Comparison of ENCODE assay signal across 15 cellular contexts in the genomic region with DNA sequence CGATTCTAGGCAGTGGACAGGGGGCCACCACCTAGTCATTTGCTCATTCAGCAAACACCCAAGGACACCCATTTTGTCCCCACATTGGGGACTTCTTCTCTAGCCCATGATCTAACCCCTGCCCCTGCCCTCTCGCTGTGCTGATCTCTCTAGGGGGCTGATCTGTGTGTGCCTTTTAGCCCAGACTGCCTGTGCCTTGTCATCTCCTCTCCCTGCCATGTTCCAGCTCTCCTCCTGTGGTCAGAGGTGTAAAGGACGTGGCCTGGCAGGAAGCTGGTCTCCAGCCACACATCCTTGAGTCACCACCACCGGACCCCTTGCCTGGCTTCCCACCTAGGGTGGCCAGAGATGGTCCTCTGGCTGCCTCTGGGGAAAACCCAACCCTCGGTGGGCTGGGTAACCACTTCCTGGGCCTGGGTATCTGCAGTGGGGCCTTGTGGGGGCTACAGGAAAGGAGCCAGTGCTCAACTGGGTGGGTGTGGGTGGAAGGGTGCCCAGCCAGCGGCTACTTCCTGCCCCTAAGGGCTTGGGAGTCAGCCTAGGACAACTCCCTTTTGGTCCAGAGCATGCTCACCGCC. TPM values are rescaled to one million over a fixed set of nuclear protein-coding genes. Genes with fewer than 3 reads are reported as not detected.
DNase-seq lines count a peak whose midpoint lies in the region; ATAC-seq and TF ChIP-seq lines count a peak whose summit lies in the region.
"Had no signal": no experiment of that assay in that cellular context is flagged by ENCODE, and none has a peak within 500 bp of the region (broad histone marks: within the 10 kb centered on the region; RNA-seq: fewer than 3 reads in every experiment).

No MANE protein-coding gene starts in this region.

- no peak overlapping the region for H3K27ac ChIP-seq in osteoblast (ENCODE audit: low read depth, low read length)
- H3K27ac ChIP-seq in suprapubic skin: no peak overlapping the region
- H3K27ac ChIP-seq: adrenal gland, coronary artery, psoas muscle, thyroid gland had no signal

- H3K27me3 ChIP-seq in osteoblast (ENCODE audit: insufficient read depth, low read length): no peaks in the 10 kb centered on the region
- no peaks in the 10 kb centered on the region for H3K27me3 ChIP-seq in suprapubic skin
- H3K27me3 ChIP-seq: adrenal gland, heart left ventricle, thyroid gland had no signal

- H3K4me3 ChIP-seq in osteoblast (ENCODE audit: insufficient read depth, low read length): no peak overlapping the region
- no peak overlapping the region for H3K4me3 ChIP-seq in suprapubic skin
- H3K4me3 ChIP-seq: adrenal gland, coronary artery, psoas muscle, thyroid gland had no signal

- no peak for TF ChIP-seq POLR2A in suprapubic skin (IDR thresholded peaks at IDR 0.05)

- H3K4me1 Mint-ChIP-seq in activated T-cell treated with anti-CD3 and anti-CD28 coated beads, Interleukin-2, amount 50 U/mL, for 24 hours (ENCODE audit: low read depth): peaks cover 55% of the 10 kb centered on the region
- H3K4me1 Mint-ChIP-seq in activated naive CD8-positive, alpha-beta T cell (ENCODE audit: low read depth): peaks cover 60% of the 10 kb centered on the region

- no peak overlapping the region for H3K4me2 ChIP-seq in osteoblast (ENCODE audit: insufficient read depth, low read length)

- WGBS in suprapubic skin: 87% methylated on average over 4 of the region's 7 CpGs

- TF ChIP-seq EP300 in suprapubic skin (IDR thresholded peaks at IDR 0.05): no peak

- no peak overlapping the region for H2AFZ ChIP-seq in osteoblast (ENCODE audit: low read length)

- no peak for DNase-seq in activated T-cell treated with anti-CD3 and anti-CD28 coated beads, Interleukin-2, amount 50 U/mL, for 24 hours
- no peak for DNase-seq in activated T-cell treated with anti-CD3 and anti-CD28 coated beads, Interleukin-2, amount 50 U/mL, for 48 hours
- peak; percentile 88 for DNase-seq in M059J (ENCODE audit: low read depth)
- DNase-seq in osteoblast (ENCODE audit: insufficient read length, low spot score, missing footprints): peak; percentile 80
- no peak for DNase-seq in DMS 273 (lab: John Stamatoyannopoulos, UW; ENCODE audit: unreplicated experiment)
- DNase-seq in suprapubic skin (ENCODE audit: low spot score in 2 of 2): no peak
- DNase-seq: ACHN, adrenal gland, DMS 273 treated with DMSO at 0.1 percent for 48 hours, psoas muscle, thyroid gland had no signal

- peaks cover 37% of the 10 kb centered on the region for H3K36me3 ChIP-seq in osteoblast (ENCODE audit: insufficient read depth, low read length)
- H3K36me3 ChIP-seq in suprapubic skin: peaks cover 33% of the 10 kb centered on the region

- H3K4me1 ChIP-seq in osteoblast (ENCODE audit: insufficient read depth, low read length) (peaks cover 3% of the 10 kb centered on the region), suprapubic skin (peaks cover 3% of the 10 kb centered on the region)
- H3K4me1 ChIP-seq: psoas muscle, thyroid gland had no signal

- peaks cover 22% of the 10 kb centered on the region for H3K79me2 ChIP-seq in osteoblast (ENCODE audit: insufficient read depth, low read length)

- peaks cover 21% of the 10 kb centered on the region for H4K20me1 ChIP-seq in osteoblast (ENCODE audit: insufficient read depth, low read length)

- no peaks in the 10 kb centered on the region for H3K9me3 Mint-ChIP-seq in activated T-cell treated with anti-CD3 and anti-CD28 coated beads, Interleukin-2, amount 50 U/mL, for 24 hours
- no peaks in the 10 kb centered on the region for H3K9me3 Mint-ChIP-seq in activated naive CD8-positive, alpha-beta T cell (ENCODE audit: low read depth)

- peak overlapping the region; percentile 69 for H3K4me3 Mint-ChIP-seq in activated T-cell treated with anti-CD3 and anti-CD28 coated beads, Interleukin-2, amount 50 U/mL, for 24 hours
- H3K4me3 Mint-ChIP-seq in activated naive CD8-positive, alpha-beta T cell: peak overlapping the region; percentile 82

- no peaks in the 10 kb centered on the region for H3K27me3 Mint-ChIP-seq in activated T-cell treated with anti-CD3 and anti-CD28 coated beads, Interleukin-2, amount 50 U/mL, for 24 hours
- H3K27me3 Mint-ChIP-seq in activated naive CD8-positive, alpha-beta T cell: no peaks in the 10 kb centered on the region

- ATAC-seq in activated CD4-positive, CD25-positive, alpha-beta regulatory T cell treated with anti-CD3 and anti-CD28 coated beads, Interleukin-2, amount 50 U/mL, for 24 hours: no peak
- ATAC-seq: heart left ventricle, psoas muscle had no signal

- TF ChIP-seq CTCF in osteoblast (IDR thresholded peaks at IDR 0.05; ENCODE audit: extremely low read depth, low read depth, low read length): no peak
- TF ChIP-seq CTCF in suprapubic skin (IDR thresholded peaks at IDR 0.05): no peak

- peaks cover 48% of the 10 kb centered on the region for H3K36me3 Mint-ChIP-seq in activated T-cell treated with anti-CD3 and anti-CD28 coated beads, Interleukin-2, amount 50 U/mL, for 24 hours (ENCODE audit: low read depth)
- no peaks in the 10 kb centered on the region for H3K36me3 Mint-ChIP-seq in activated naive CD8-positive, alpha-beta T cell

- no peaks in the 10 kb centered on the region for H3K9me3 ChIP-seq in osteoblast (ENCODE audit: low read depth, low read length)
- no peaks in the 10 kb centered on the region for H3K9me3 ChIP-seq in suprapubic skin
- H3K9me3 ChIP-seq: adrenal gland, heart left ventricle, psoas muscle, thyroid gland had no signal

- peak overlapping the region; percentile 83 for H3K27ac Mint-ChIP-seq in activated T-cell treated with anti-CD3 and anti-CD28 coated beads, Interleukin-2, amount 50 U/mL, for 24 hours
- peak overlapping the region; percentile 91 for H3K27ac Mint-ChIP-seq in activated naive CD8-positive, alpha-beta T cell

RNA-seq across cellular contexts. Expression of a gene that starts 1.3 kb away (rescaled TPM):
- 0.49 and 1.5 TPM in 2 replicates for total RNA-seq in M059J (2014; rRNA removed; shearing (Covaris generic))
- total RNA-seq in osteoblast: not detected in 2 replicates
- total RNA-seq in suprapubic skin: 1 to 10 TPM in 2 of 4 donors, under 1 TPM in 1, not detected in 1; 0.76 to 5.0 (median 1.4) TPM

RNA-seq across cellular contexts. Expression of a gene that starts 7.3 kb away (rescaled TPM):
- 149 and 165 TPM in 2 replicates for total RNA-seq in M059J (2014; rRNA removed; shearing (Covaris generic))
- total RNA-seq in osteoblast (129 and 151 TPM in 2 replicates), suprapubic skin (10 to 100 TPM; 46.9 to 89.3 (median 74.6) TPM)

RNA-seq across cellular contexts. Expression of a gene that starts 8.3 kb away (rescaled TPM):
- total RNA-seq in M059J (2014; rRNA removed; shearing (Covaris generic)): 14.4 and 25.3 TPM in 2 replicates
- total RNA-seq in osteoblast: 81.6 and 94.8 TPM in 2 replicates
- 10 to 100 TPM in 3 of 4 donors, 1 to 10 TPM in 1; 7.3 to 22.0 (median 13.0) TPM for total RNA-seq in suprapubic skin

RNA-seq across cellular contexts. Expression of a gene that starts 9.5 kb away (rescaled TPM):
- total RNA-seq in M059J (2014; rRNA removed; shearing (Covaris generic)): 57.1 and 95.3 TPM in 2 replicates
- total RNA-seq in osteoblast: 42.4 and 47.0 TPM in 2 replicates
- 10 to 100 TPM; 16.0 to 35.8 (median 28.0) TPM for total RNA-seq in suprapubic skin

RNA-seq across cellular contexts. Expression of a gene that starts 19.3 kb away (rescaled TPM):
- 253 and 286 TPM in 2 replicates for total RNA-seq in M059J (2014; rRNA removed; shearing (Covaris generic))
- total RNA-seq in osteoblast: 13.0 and 13.8 TPM in 2 replicates
- total RNA-seq in suprapubic skin: 100 to 1,000 TPM in 1 of 4 donors, 10 to 100 TPM in 1, 1 to 10 TPM in 2; 5.0 to 118 (median 28.9) TPM

Comparison
In these comparisons a context has a peak if more than half of its experiments do, and no peak if none do; other contexts are left out.
1. DNase-seq: peak in M059J (single experiment) and osteoblast (single experiment); none in activated T-cell treated with anti-CD3 and anti-CD28 coated beads, Interleukin-2, amount 50 U/mL, for 24 hours (single experiment), activated T-cell treated with anti-CD3 and anti-CD28 coated beads, Interleukin-2, amount 50 U/mL, for 48 hours (0 of 2), DMS 273 (single experiment) and suprapubic skin (0 of 2).